In the genomic region with DNA sequence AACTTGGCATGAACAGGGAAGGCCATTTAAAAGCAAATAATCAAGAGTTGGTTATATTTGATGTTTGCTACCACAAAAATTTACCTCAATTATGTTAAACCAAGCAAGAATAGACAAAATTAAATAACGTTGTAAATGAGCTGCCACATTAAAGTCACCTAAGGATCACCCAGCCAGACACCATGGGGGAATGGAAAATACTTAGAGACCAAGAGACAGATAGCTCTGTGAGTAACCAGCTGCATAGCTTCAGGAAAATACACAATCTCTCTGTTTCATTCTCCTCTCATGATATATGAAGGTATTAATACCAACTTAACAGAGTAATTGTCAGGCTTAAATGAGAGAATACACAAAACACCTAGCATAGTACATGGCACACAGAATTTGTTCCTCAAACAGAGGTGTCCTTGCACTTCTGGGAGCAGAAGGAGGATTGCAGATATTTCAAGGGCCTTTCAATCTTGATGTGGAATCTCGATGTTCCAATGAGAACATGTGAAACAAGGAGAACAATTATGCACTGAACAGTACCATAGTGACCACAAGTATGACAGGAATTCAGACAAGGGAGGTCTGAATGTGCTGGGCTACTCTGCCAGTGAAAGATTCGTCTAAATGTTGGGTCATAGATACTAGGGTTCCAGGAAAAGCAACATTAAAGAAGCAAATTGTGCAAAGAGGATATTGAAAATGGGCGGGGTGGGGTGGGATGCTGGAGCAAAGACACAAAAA, we compare ENCODE assay signal across 16 cellular contexts. TPM values are rescaled to one million over a fixed set of nuclear protein-coding genes. Genes with fewer than 3 reads are reported as not detected.
DNase-seq lines count a peak whose midpoint lies in the region; ATAC-seq and TF ChIP-seq lines count a peak whose summit lies in the region.
"Had no signal": no experiment of that assay in that cellular context is flagged by ENCODE, and none has a peak within 500 bp of the region (broad histone marks: within the 10 kb centered on the region; RNA-seq: fewer than 3 reads in every experiment).

No MANE protein-coding gene starts in this region.

- CTCF ChIA-PET in PC-3 (lab: Charles Lee): no interaction called here

- H3K9ac ChIP-seq in PC-3 (ENCODE audit: low read length): no peak overlapping the region
- H3K9ac ChIP-seq: BLaER1 had no signal

- no peak overlapping the region for H2AFZ ChIP-seq in PC-3 (ENCODE audit: low read length)

- H3K27me3 ChIP-seq in PC-3 (ENCODE audit: low read length): no peaks in the 10 kb centered on the region
- H3K27me3 ChIP-seq: BLaER1 had no signal

- H3K9me2 ChIP-seq in PC-3 (replicated peaks; ENCODE audit: low read length): no peaks in the 10 kb centered on the region

- no peaks in the 10 kb centered on the region for H3F3A ChIP-seq in PC-3 (ENCODE audit: low read length, unreplicated experiment)

- H3K4me2 ChIP-seq in PC-3 (ENCODE audit: low read length): no peak overlapping the region
- H3K4me2 ChIP-seq: BLaER1 had no signal

- H3K9me3 ChIP-seq in PC-3 (ENCODE audit: low read length): no peaks in the 10 kb centered on the region
- H3K9me3 ChIP-seq: BLaER1 had no signal

- no peaks in the 10 kb centered on the region for H3K79me2 ChIP-seq in PC-3 (ENCODE audit: low read length)

- no peak for TF ChIP-seq CTCF in PC-3 (conservative IDR thresholded peaks at IDR 0.05; ENCODE audit: low read depth, low read length)
- no peak for TF ChIP-seq CTCF in choroid plexus epithelial cell (conservative IDR thresholded peaks at IDR 0.05; ENCODE audit: low read depth, low read length)

- no peaks in the 10 kb centered on the region for H3K4me1 ChIP-seq in PC-3 (ENCODE audit: insufficient read depth, low read length)
- H3K4me1 ChIP-seq: BLaER1 had no signal

- H3K4me3 ChIP-seq in PC-3 (ENCODE audit: low read length): no peak overlapping the region
- no peak overlapping the region for H3K4me3 ChIP-seq in choroid plexus epithelial cell (ENCODE audit: low read depth, low read length)
- H3K4me3 ChIP-seq: BLaER1 had no signal

- ATAC-seq in PC-3: peak; percentile 46
- ATAC-seq in GM19467 (IDR thresholded peaks at IDR 0.05; ENCODE audit: unreplicated experiment): no peak

- no peak overlapping the region for H3K27ac ChIP-seq in PC-3 (ENCODE audit: low read length)
- H3K27ac ChIP-seq: BLaER1, HL-60 had no signal

- intact Hi-C loops in PC-3 (cut with micrococcal nuclease): no loop called here

- no TSS peak for BruUV-seq in PC-3 (replicated peaks; lab: Mats Ljungman, UMichigan)

- POLR2A ChIA-PET in PC-3 (lab: Charles Lee; ENCODE audit: unreplicated experiment): no interaction called here

- no peaks in the 10 kb centered on the region for H3K36me3 ChIP-seq in PC-3 (ENCODE audit: low read depth, low read length)
- H3K36me3 ChIP-seq: BLaER1 had no signal

- DNase-seq in COLO829 (ENCODE audit: low spot score): peak; percentile 26
- peak; percentile 40 for DNase-seq in PC-3
- peak; percentile 91 for DNase-seq in choroid plexus epithelial cell (ENCODE audit: low read depth)
- peak; percentile 6 for DNase-seq in myocyte (ENCODE audit: low read depth)
- DNase-seq in D341Med (ENCODE audit: low spot score): no peak
- no peak for DNase-seq in NCI-H510A (lab: John Stamatoyannopoulos, UW)
- no peak for DNase-seq in central memory CD4-positive, alpha-beta T cell
- DNase-seq: activated CD4-positive, alpha-beta T cell treated with anti-CD3 and anti-CD28 coated beads, Interleukin-2, amount 50 U/mL, for 1 hour; H9; MV-4-11; NCI-H345; stimulated activated CD4-positive, alpha-beta T cell treated with anti-CD3 and anti-CD28 coated beads, Interleukin-4, amount 100 ng/mL, for 1 hour; stimulated activated naive CD4-positive, alpha-beta T cell had no signal

- no peaks in the 10 kb centered on the region for H4K20me1 ChIP-seq in PC-3 (ENCODE audit: low read length)
- H4K20me1 ChIP-seq: BLaER1 had no signal

RNA-seq across cellular contexts. Expression of gene JAKMIP2, which starts 18.6 kb away (rescaled TPM):
- total RNA-seq in PC-3 (2014; rRNA removed): 0.15 TPM in 1 of 2 replicates, not detected in the other
- total RNA-seq in myocyte: not detected in 2 replicates
- polyA plus RNA-seq in myocyte (2012): 1.1 TPM

Comparison
In these comparisons a context has a peak if more than half of its experiments do, and no peak if none do; other contexts are left out.
1. DNase-seq: peak in COLO829 (single experiment), PC-3 (single experiment), choroid plexus epithelial cell (single experiment) and myocyte (single experiment); none in D341Med (single experiment), NCI-H510A (single experiment) and central memory CD4-positive, alpha-beta T cell (single experiment).